15 cellular contexts compared by ENCODE assay signal in genomic region chr18:45521777-45522176, GRCh38.
A peak's percentile ranks its signal among the peaks of the same experiment; 100 is the strongest.
DNase-seq lines count a peak whose midpoint lies in the region; TF ChIP-seq lines count a peak whose summit lies in the region.
"Had no signal": no experiment of that assay in that cellular context is flagged by ENCODE, and none has a peak within 500 bp of the region (broad histone marks: within the 10 kb centered on the region; RNA-seq: fewer than 3 reads in every experiment).

No MANE protein-coding gene starts in this region.

- H2AK5ac ChIP-seq in mesenchymal stem cell (ENCODE audit: low read length, severe bottlenecking): no peak overlapping the region

- 66% methylated on average over 3 of the region's 3 CpGs for WGBS in mesenchymal stem cell

- H3K27me3 Mint-ChIP-seq in HFFc6 (ENCODE audit: insufficient read depth) (peaks cover 11% of the 10 kb centered on the region), chondrocyte (ENCODE audit: low read depth) (no peaks in the 10 kb centered on the region)

- no peak overlapping the region for H2BK120ac ChIP-seq in mesenchymal stem cell (ENCODE audit: low read depth, low read length)

- no peak overlapping the region for H2AFZ ChIP-seq in mesenchymal stem cell (ENCODE audit: low read depth, low read length)

- no peak overlapping the region for H2BK15ac ChIP-seq in mesenchymal stem cell (ENCODE audit: low read depth, poor library complexity, severe bottlenecking)

- no peaks in the 10 kb centered on the region for H3K9me3 ChIP-seq in mesenchymal stem cell (ENCODE audit: control insufficient read depth, low read length)
- H3K9me3 ChIP-seq: thyroid gland had no signal

- no peak overlapping the region for H2BK12ac ChIP-seq in mesenchymal stem cell (ENCODE audit: low read length in 2 of 2)

- H3K27ac ChIP-seq in mesenchymal stem cell (ENCODE audit: low read length, poor library complexity, severe bottlenecking): no peak overlapping the region
- H3K27ac ChIP-seq: thyroid gland had no signal

- no peak overlapping the region for H4K8ac ChIP-seq in mesenchymal stem cell (ENCODE audit: low read length)

- H3K4me1 Mint-ChIP-seq in HFFc6 (ENCODE audit: low read depth) (peaks cover 20% of the 10 kb centered on the region), chondrocyte (ENCODE audit: low read depth) (peaks cover 83% of the 10 kb centered on the region)
- H3K4me1 Mint-ChIP-seq: B cell, memory B cell had no signal

- H3K9me3 Mint-ChIP-seq in HFFc6 (no peaks in the 10 kb centered on the region), chondrocyte (ENCODE audit: low read depth) (no peaks in the 10 kb centered on the region)
- H3K9me3 Mint-ChIP-seq: memory B cell had no signal

- H3K27ac Mint-ChIP-seq in HFFc6 (no peak overlapping the region), chondrocyte (ENCODE audit: unreplicated experiment) (peak overlapping the region; percentile 95)
- H3K27ac Mint-ChIP-seq: B cell, memory B cell had no signal

- no peaks in the 10 kb centered on the region for H3K79me1 ChIP-seq in mesenchymal stem cell (replicated peaks; ENCODE audit: low read length, poor library complexity, severe bottlenecking)

- peak overlapping the region; percentile 56 for H3K9ac ChIP-seq in mesenchymal stem cell (ENCODE audit: low read length)

- DNase-seq in AG08396 (ENCODE audit: low spot score) (peak; percentile 41), HFFc6 (peak; percentile 18), chondrocyte (ENCODE audit: low spot score) (no peak), mesenchymal stem cell (no peak), HuH-7 (ENCODE audit: low spot score) (no peak), Kasumi-1 (lab: John Stamatoyannopoulos, UW) (no peak), NCI-H526 treated with DMSO at 0.1 percent for 48 hours (lab: John Stamatoyannopoulos, UW) (no peak), hippocampal formation (lab: John Stamatoyannopoulos, UW) (no peak)
- DNase-seq: activated T-cell treated with anti-CD3 and anti-CD28 coated beads, Interleukin-2, amount 50 U/mL, for 48 hours; caudate nucleus; head of caudate nucleus; posterior cingulate gyrus; thyroid gland had no signal

- H3K4me3 ChIP-seq in mesenchymal stem cell (ENCODE audit: insufficient read depth in 1 of 2, low read depth in 1 of 2, low read length in 2 of 2): no peak overlapping the region
- H3K4me3 ChIP-seq: thyroid gland had no signal

- H3K36me3 Mint-ChIP-seq in HFFc6 (ENCODE audit: low read depth) (no peaks in the 10 kb centered on the region), chondrocyte (ENCODE audit: low read depth) (no peaks in the 10 kb centered on the region)
- H3K36me3 Mint-ChIP-seq: memory B cell had no signal

- no peak overlapping the region for H3K18ac ChIP-seq in mesenchymal stem cell (ENCODE audit: low read depth in 1 of 2, low read length in 2 of 2)

- H3K4me2 ChIP-seq in mesenchymal stem cell (ENCODE audit: low read length, poor library complexity, severe bottlenecking): no peak overlapping the region

- no peak overlapping the region for H3K4ac ChIP-seq in mesenchymal stem cell (ENCODE audit: low read depth in 1 of 2, low read length in 2 of 2)

- no peaks in the 10 kb centered on the region for H3K27me3 ChIP-seq in mesenchymal stem cell (ENCODE audit: control insufficient read depth in 1 of 2, insufficient read depth in 1 of 2, low read length in 2 of 2)
- H3K27me3 ChIP-seq: thyroid gland had no signal

- no peak overlapping the region for H3K4me3 Mint-ChIP-seq in HFFc6
- H3K4me3 Mint-ChIP-seq in chondrocyte (ENCODE audit: unreplicated experiment): no peak overlapping the region
- H3K4me3 Mint-ChIP-seq: B cell, memory B cell had no signal

- H3K36me3 ChIP-seq in mesenchymal stem cell (ENCODE audit: control insufficient read depth in 1 of 2, insufficient read depth in 2 of 2, low read depth in 1 of 2, low read length in 2 of 2): no peaks in the 10 kb centered on the region
- H3K36me3 ChIP-seq: thyroid gland had no signal

- no peak overlapping the region for H2BK5ac ChIP-seq in mesenchymal stem cell (ENCODE audit: low read depth, low read length, poor library complexity, severe bottlenecking)

- H3K23ac ChIP-seq in mesenchymal stem cell (ENCODE audit: low read length in 2 of 2): no peak overlapping the region

- H4K91ac ChIP-seq in mesenchymal stem cell (ENCODE audit: low read length): no peak overlapping the region

- no peak overlapping the region for H3K14ac ChIP-seq in mesenchymal stem cell (ENCODE audit: low read length in 2 of 2)

- TF ChIP-seq CTCF in HFFc6 (IDR thresholded peaks at IDR 0.05) (no peak), chondrocyte (IDR thresholded peaks at IDR 0.05) (no peak)

- peaks cover 25% of the 10 kb centered on the region for H3K4me1 ChIP-seq in mesenchymal stem cell (ENCODE audit: control insufficient read depth, insufficient read depth, low read depth, low read length)
- H3K4me1 ChIP-seq: thyroid gland had no signal

Comparison
In these comparisons a context has a peak if more than half of its experiments do, and no peak if none do; other contexts are left out.
1. DNase-seq: peak in AG08396 (single experiment) and HFFc6 (single experiment); none in chondrocyte (single experiment), mesenchymal stem cell (single experiment), HuH-7 (single experiment), Kasumi-1 (0 of 2), NCI-H526 treated with DMSO at 0.1 percent for 48 hours (single experiment) and hippocampal formation (0 of 2).